In genomic region chr3:45991341-45991740, GRCh38 we compare ENCODE assay signal across 18 cellular contexts. TPM values are rescaled to one million over a fixed set of nuclear protein-coding genes. Genes with fewer than 3 reads are reported as not detected.
DNase-seq lines count a peak whose midpoint lies in the region; ATAC-seq and TF ChIP-seq lines count a peak whose summit lies in the region.
"Had no signal": no experiment of that assay in that cellular context is flagged by ENCODE, and none has a peak within 500 bp of the region (broad histone marks: within the 10 kb centered on the region; RNA-seq: fewer than 3 reads in every experiment).

No MANE protein-coding gene starts in this region.

- peak overlapping the region; percentile 94 to 99 for H3K27ac ChIP-seq in ascending aorta
- peak overlapping the region; percentile 53 to 94 for H3K27ac ChIP-seq in uterus
- H3K27ac ChIP-seq in WERI-Rb-1 = no peak overlapping the region

- no peak for TF ChIP-seq CTCF in ascending aorta (IDR thresholded peaks at IDR 0.05)
- no peak for TF ChIP-seq CTCF in natural killer cell (IDR thresholded peaks at IDR 0.05)
- no peak for TF ChIP-seq CTCF in uterus (IDR thresholded peaks at IDR 0.05)
- no peak for TF ChIP-seq CTCF in WERI-Rb-1 (IDR thresholded peaks at IDR 0.05; ENCODE audit: low read depth, low read length)

- peaks cover 14% of the 10 kb centered on the region for H3K36me3 Mint-ChIP-seq in activated naive CD8-positive, alpha-beta T cell
- H3K36me3 Mint-ChIP-seq in activated naive CD8-positive, alpha-beta T cell treated with anti-CD3 and anti-CD28 coated beads, Interleukin-2, amount 50 U/mL, for 24 hours (ENCODE audit: low read depth) = peaks cover 9% of the 10 kb centered on the region
- no peaks in the 10 kb centered on the region for H3K36me3 Mint-ChIP-seq in natural killer cell

- H3K9me3 ChIP-seq in ascending aorta (no peaks in the 10 kb centered on the region), uterus (no peaks in the 10 kb centered on the region), WERI-Rb-1 (ENCODE audit: severe bottlenecking) (no peaks in the 10 kb centered on the region)

- intact Hi-C loops in ascending aorta (cut with DNase I) (loop anchor here (10.0 kb wide), 2 partner anchors 307 to 397 kb away; partner anchors contain the start of genes LIMD1 and SACM1L), natural killer cell (cut with micrococcal nuclease) (loop anchor here (5.0 to 10.0 kb wide), 3 partner anchors 34 to 297 kb away; no protein-coding TSS in a partner anchor), uterus (cut with DNase I; ENCODE audit: low total_unique reads) (no loop called here), posterior cingulate gyrus (cut with DNase I) (no loop called here)

- no peak for DNase-seq in activated naive CD8-positive, alpha-beta T cell treated with anti-CD3 and anti-CD28 coated beads, Interleukin-2, amount 50 U/mL, for 24 hours
- DNase-seq in ascending aorta (ENCODE audit: low spot score in 2 of 2) (no peak), natural killer cell (no peak), uterus (no peak), posterior cingulate gyrus (no peak), WERI-Rb-1 (no peak), NCI-H2029 (lab: John Stamatoyannopoulos, UW) (no peak)
- DNase-seq: ACHN; activated naive CD4-positive, alpha-beta T cell treated with anti-CD3 and anti-CD28 coated beads, Interleukin-2, amount 10 ng/mL, durations not matched to agents 7 days and 5 days; Calu3; central memory CD4-positive, alpha-beta T cell; islet precursor cell; NCI-H1092 treated with DMSO at 0.1 percent for 48 hours; SHP77; stimulated activated CD4-positive, alpha-beta T cell treated with anti-CD3 and anti-CD28 coated beads, Interleukin-2, amount 100 ng/mL, for 24 hours; T1000 had no signal

- no peak for ATAC-seq in activated naive CD8-positive, alpha-beta T cell treated with anti-CD3 and anti-CD28 coated beads, Interleukin-2, amount 50 U/mL, for 24 hours
- ATAC-seq in natural killer cell = no peak

- H3K4me1 ChIP-seq in ascending aorta (peaks cover 48 to 84% of the 10 kb centered on the region in 2 donors), uterus (peaks cover 28 to 39% of the 10 kb centered on the region in 2 donors)

- H3K4me3 ChIP-seq in ascending aorta (peak overlapping the region in 1 of 2 donors; percentile 32), uterus (no peak overlapping the region), WERI-Rb-1 (ENCODE audit: low read depth, low read length) (no peak overlapping the region)

- peaks cover 71% of the 10 kb centered on the region for H3K4me1 Mint-ChIP-seq in activated naive CD8-positive, alpha-beta T cell (ENCODE audit: low read depth)
- H3K4me1 Mint-ChIP-seq in activated naive CD8-positive, alpha-beta T cell treated with anti-CD3 and anti-CD28 coated beads, Interleukin-2, amount 50 U/mL, for 24 hours = peaks cover 77% of the 10 kb centered on the region
- peaks cover 71 to 73% of the 10 kb centered on the region in 2 donors for H3K4me1 Mint-ChIP-seq in natural killer cell

- H3K27me3 ChIP-seq in ascending aorta = no peaks in the 10 kb centered on the region
- H3K27me3 ChIP-seq in uterus = no peaks in the 10 kb centered on the region
- H3K27me3 ChIP-seq in WERI-Rb-1 (ENCODE audit: insufficient read depth, low read depth, severe bottlenecking) = no peaks in the 10 kb centered on the region

- H3K4me3 Mint-ChIP-seq in activated naive CD8-positive, alpha-beta T cell = peak overlapping the region; percentile 13
- H3K4me3 Mint-ChIP-seq in activated naive CD8-positive, alpha-beta T cell treated with anti-CD3 and anti-CD28 coated beads, Interleukin-2, amount 50 U/mL, for 24 hours = no peak overlapping the region
- H3K4me3 Mint-ChIP-seq in natural killer cell = peak overlapping the region; percentile 6
- H3K4me3 Mint-ChIP-seq: activated naive CD4-positive, alpha-beta T cell treated with anti-CD3 and anti-CD28 coated beads, Interleukin-2, amount 10 ng/mL, durations not matched to agents 7 days and 5 days had no signal

- TF ChIP-seq POLR2A in uterus (IDR thresholded peaks at IDR 0.05) = no peak

- no peaks in the 10 kb centered on the region for H3K9me3 Mint-ChIP-seq in activated naive CD8-positive, alpha-beta T cell (ENCODE audit: low read depth)
- no peaks in the 10 kb centered on the region for H3K9me3 Mint-ChIP-seq in activated naive CD8-positive, alpha-beta T cell treated with anti-CD3 and anti-CD28 coated beads, Interleukin-2, amount 50 U/mL, for 24 hours
- no peaks in the 10 kb centered on the region for H3K9me3 Mint-ChIP-seq in natural killer cell
- H3K9me3 Mint-ChIP-seq: activated naive CD4-positive, alpha-beta T cell treated with anti-CD3 and anti-CD28 coated beads, Interleukin-2, amount 10 ng/mL, durations not matched to agents 7 days and 5 days had no signal

- no peaks in the 10 kb centered on the region for H3K27me3 Mint-ChIP-seq in activated naive CD8-positive, alpha-beta T cell
- H3K27me3 Mint-ChIP-seq in activated naive CD8-positive, alpha-beta T cell treated with anti-CD3 and anti-CD28 coated beads, Interleukin-2, amount 50 U/mL, for 24 hours = no peaks in the 10 kb centered on the region
- H3K27me3 Mint-ChIP-seq in natural killer cell (ENCODE audit: low read depth in 2 of 2) = no peaks in the 10 kb centered on the region
- H3K27me3 Mint-ChIP-seq: activated naive CD4-positive, alpha-beta T cell treated with anti-CD3 and anti-CD28 coated beads, Interleukin-2, amount 10 ng/mL, durations not matched to agents 7 days and 5 days had no signal

- H3K36me3 ChIP-seq in ascending aorta = no peaks in the 10 kb centered on the region
- no peaks in the 10 kb centered on the region for H3K36me3 ChIP-seq in uterus
- H3K36me3 ChIP-seq in WERI-Rb-1 = peaks cover 18% of the 10 kb centered on the region

- peak overlapping the region; percentile 10 for H3K27ac Mint-ChIP-seq in activated naive CD8-positive, alpha-beta T cell
- no peak overlapping the region for H3K27ac Mint-ChIP-seq in activated naive CD8-positive, alpha-beta T cell treated with anti-CD3 and anti-CD28 coated beads, Interleukin-2, amount 50 U/mL, for 24 hours
- H3K27ac Mint-ChIP-seq in natural killer cell = peak overlapping the region; percentile 50 to 86
- H3K27ac Mint-ChIP-seq: activated naive CD4-positive, alpha-beta T cell treated with anti-CD3 and anti-CD28 coated beads, Interleukin-2, amount 10 ng/mL, durations not matched to agents 7 days and 5 days had no signal

RNA-seq across cellular contexts. Expression of gene FYCO1, which starts 4.3 kb away (rescaled TPM):
- total RNA-seq in ascending aorta = 56.2 TPM
- total RNA-seq in natural killer cell = 10 to 100 TPM; 23.0 to 28.4 (median 27.5) TPM
- total RNA-seq in uterus = 10 to 100 TPM; 16.5 to 74.4 (median 27.8) TPM

RNA-seq across cellular contexts. Expression of gene XCR1, which starts 35.9 kb away (rescaled TPM):
- not detected for total RNA-seq in ascending aorta
- total RNA-seq in natural killer cell = under 1 TPM in 1 of 3 donors, not detected in 2; 0.21 TPM
- total RNA-seq in uterus = under 1 TPM in 2 of 4 donors, not detected in 2; 0.07 to 0.15 TPM
- total RNA-seq: Calu3, glomerular endothelial cell had no signal

RNA-seq across cellular contexts. Expression of gene CXCR6, which starts 48.1 kb away (rescaled TPM):
- total RNA-seq in ascending aorta = 2.1 TPM
- 1 to 10 TPM in 2 of 3 donors, under 1 TPM in 1; 0.95 to 2.1 (median 1.7) TPM for total RNA-seq in natural killer cell
- total RNA-seq in uterus = 1 to 10 TPM in 1 of 4 donors, under 1 TPM in 2, not detected in 1; 0.48 to 8.7 (median 0.76) TPM
- total RNA-seq: Calu3, glomerular endothelial cell had no signal

Comparison
In these comparisons a context has a peak if more than half of its experiments do, and no peak if none do; other contexts are left out.
1. intact Hi-C loops: an anchor here in ascending aorta (10.0 kb wide) and natural killer cell (5.0 to 10.0 kb wide); none called in uterus and posterior cingulate gyrus.